ENCODE assay signal across 1 cellular context in genomic region chr12:116465407-116465806, GRCh38.
A peak's percentile ranks its signal among the peaks of the same experiment; 100 is the strongest.
TF ChIP-seq lines count a peak whose summit lies in the region.

No MANE protein-coding gene starts in this region.

TF ChIP-seq in K562, 482 proteins besides CTCF, POLR2A, EP300 and RAD21 (continued from another document and continues in another):
- TF ChIP-seq, protein P1, sequence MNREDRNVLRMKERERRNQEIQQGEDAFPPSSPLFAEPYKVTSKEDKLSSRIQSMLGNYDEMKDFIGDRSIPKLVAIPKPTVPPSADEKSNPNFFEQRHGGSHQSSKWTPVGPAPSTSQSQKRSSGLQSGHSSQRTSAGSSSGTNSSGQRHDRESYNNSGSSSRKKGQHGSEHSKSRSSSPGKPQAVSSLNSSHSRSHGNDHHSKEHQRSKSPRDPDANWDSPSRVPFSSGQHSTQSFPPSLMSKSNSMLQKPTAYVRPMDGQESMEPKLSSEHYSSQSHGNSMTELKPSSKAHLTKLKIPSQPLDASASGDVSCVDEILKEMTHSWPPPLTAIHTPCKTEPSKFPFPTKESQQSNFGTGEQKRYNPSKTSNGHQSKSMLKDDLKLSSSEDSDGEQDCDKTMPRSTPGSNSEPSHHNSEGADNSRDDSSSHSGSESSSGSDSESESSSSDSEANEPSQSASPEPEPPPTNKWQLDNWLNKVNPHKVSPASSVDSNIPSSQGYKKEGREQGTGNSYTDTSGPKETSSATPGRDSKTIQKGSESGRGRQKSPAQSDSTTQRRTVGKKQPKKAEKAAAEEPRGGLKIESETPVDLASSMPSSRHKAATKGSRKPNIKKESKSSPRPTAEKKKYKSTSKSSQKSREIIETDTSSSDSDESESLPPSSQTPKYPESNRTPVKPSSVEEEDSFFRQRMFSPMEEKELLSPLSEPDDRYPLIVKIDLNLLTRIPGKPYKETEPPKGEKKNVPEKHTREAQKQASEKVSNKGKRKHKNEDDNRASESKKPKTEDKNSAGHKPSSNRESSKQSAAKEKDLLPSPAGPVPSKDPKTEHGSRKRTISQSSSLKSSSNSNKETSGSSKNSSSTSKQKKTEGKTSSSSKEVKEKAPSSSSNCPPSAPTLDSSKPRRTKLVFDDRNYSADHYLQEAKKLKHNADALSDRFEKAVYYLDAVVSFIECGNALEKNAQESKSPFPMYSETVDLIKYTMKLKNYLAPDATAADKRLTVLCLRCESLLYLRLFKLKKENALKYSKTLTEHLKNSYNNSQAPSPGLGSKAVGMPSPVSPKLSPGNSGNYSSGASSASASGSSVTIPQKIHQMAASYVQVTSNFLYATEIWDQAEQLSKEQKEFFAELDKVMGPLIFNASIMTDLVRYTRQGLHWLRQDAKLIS (CRISPR knock-in tag; IDR thresholded peaks at IDR 0.05), result no peak
- TF ChIP-seq MCM2 (IDR thresholded peaks at IDR 0.05; ENCODE audit: low read depth) (no peak), ASH1L (IDR thresholded peaks at IDR 0.05; ENCODE audit: borderline replicate concordance, low read depth, partially characterized antibody) (no peak), CBX1 (IDR thresholded peaks at IDR 0.05; ENCODE audit: low read depth) (peak; percentile 72; the same call in 1 of the 2 replicates), CREB5 (CRISPR knock-in tag; IDR thresholded peaks at IDR 0.05) (no peak), PHF20 (IDR thresholded peaks at IDR 0.05; ENCODE audit: partially characterized antibody) (peak; percentile 35), E2F4 (CRISPR knock-in tag; IDR thresholded peaks at IDR 0.05; ENCODE audit: low read depth) (no peak), KHSRP (IDR thresholded peaks at IDR 0.05) (no peak), POLR2AphosphoS2 (IDR thresholded peaks at IDR 0.05; ENCODE audit: low read length) (no peak), MEF2A (IDR thresholded peaks at IDR 0.05; ENCODE audit: control insufficient read depth, low read depth, low read length) (no peak), RBM25 (IDR thresholded peaks at IDR 0.05; ENCODE audit: low read depth, low read length, severe bottlenecking) (peak; percentile 97), ZNF143 (CRISPR knock-in tag; IDR thresholded peaks at IDR 0.05) (no peak), HCFC1 (IDR thresholded peaks at IDR 0.05; ENCODE audit: low read depth, low read length) (no peak), CEBPZ (IDR thresholded peaks at IDR 0.05; ENCODE audit: borderline replicate concordance, low read depth, low read length) (no peak), RUNX1 (IDR thresholded peaks at IDR 0.05; ENCODE audit: low read depth) (no peak), JUN (IDR thresholded peaks at IDR 0.05; ENCODE audit: borderline replicate concordance, low read depth, low read length) (no peak), JUN (CRISPR knock-in tag; IDR thresholded peaks at IDR 0.05; ENCODE audit: borderline replicate concordance) (no peak), ZNF584 (CRISPR knock-in tag; IDR thresholded peaks at IDR 0.05; ENCODE audit: low read depth) (no peak), RCOR1 (IDR thresholded peaks at IDR 0.05; ENCODE audit: borderline replicate concordance in 1 of 2, low read depth in 2 of 2, low read length in 2 of 2) (peak in 1 of 2 experiments; percentile 55; a peak in 1 of 4 replicates), BCOR (IDR thresholded peaks at IDR 0.05) (peak; percentile 94), BMI1 (IDR thresholded peaks at IDR 0.05; ENCODE audit: low read length) (no peak), ESRRA (IDR thresholded peaks at IDR 0.05; ENCODE audit: borderline replicate concordance, low read depth) (peak; percentile 97), CGGBP1 (CRISPR knock-in tag; IDR thresholded peaks at IDR 0.05) (no peak), RBFOX2 (IDR thresholded peaks at IDR 0.05; ENCODE audit: low read depth, low read length) (no peak), CUX1 (CRISPR knock-in tag; IDR thresholded peaks at IDR 0.05) (no peak), TCF3 (CRISPR knock-in tag; IDR thresholded peaks at IDR 0.05) (no peak), ZNF449 (CRISPR knock-in tag; IDR thresholded peaks at IDR 0.05) (no peak)
- TF ChIP-seq, protein P2, sequence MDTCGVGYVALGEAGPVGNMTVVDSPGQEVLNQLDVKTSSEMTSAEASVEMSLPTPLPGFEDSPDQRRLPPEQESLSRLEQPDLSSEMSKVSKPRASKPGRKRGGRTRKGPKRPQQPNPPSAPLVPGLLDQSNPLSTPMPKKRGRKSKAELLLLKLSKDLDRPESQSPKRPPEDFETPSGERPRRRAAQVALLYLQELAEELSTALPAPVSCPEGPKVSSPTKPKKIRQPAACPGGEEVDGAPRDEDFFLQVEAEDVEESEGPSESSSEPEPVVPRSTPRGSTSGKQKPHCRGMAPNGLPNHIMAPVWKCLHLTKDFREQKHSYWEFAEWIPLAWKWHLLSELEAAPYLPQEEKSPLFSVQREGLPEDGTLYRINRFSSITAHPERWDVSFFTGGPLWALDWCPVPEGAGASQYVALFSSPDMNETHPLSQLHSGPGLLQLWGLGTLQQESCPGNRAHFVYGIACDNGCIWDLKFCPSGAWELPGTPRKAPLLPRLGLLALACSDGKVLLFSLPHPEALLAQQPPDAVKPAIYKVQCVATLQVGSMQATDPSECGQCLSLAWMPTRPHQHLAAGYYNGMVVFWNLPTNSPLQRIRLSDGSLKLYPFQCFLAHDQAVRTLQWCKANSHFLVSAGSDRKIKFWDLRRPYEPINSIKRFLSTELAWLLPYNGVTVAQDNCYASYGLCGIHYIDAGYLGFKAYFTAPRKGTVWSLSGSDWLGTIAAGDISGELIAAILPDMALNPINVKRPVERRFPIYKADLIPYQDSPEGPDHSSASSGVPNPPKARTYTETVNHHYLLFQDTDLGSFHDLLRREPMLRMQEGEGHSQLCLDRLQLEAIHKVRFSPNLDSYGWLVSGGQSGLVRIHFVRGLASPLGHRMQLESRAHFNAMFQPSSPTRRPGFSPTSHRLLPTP (IDR thresholded peaks at IDR 0.05; ENCODE audit: borderline replicate concordance, extremely low read depth, insufficient read length), result no peak
- TF ChIP-seq, protein P3, sequence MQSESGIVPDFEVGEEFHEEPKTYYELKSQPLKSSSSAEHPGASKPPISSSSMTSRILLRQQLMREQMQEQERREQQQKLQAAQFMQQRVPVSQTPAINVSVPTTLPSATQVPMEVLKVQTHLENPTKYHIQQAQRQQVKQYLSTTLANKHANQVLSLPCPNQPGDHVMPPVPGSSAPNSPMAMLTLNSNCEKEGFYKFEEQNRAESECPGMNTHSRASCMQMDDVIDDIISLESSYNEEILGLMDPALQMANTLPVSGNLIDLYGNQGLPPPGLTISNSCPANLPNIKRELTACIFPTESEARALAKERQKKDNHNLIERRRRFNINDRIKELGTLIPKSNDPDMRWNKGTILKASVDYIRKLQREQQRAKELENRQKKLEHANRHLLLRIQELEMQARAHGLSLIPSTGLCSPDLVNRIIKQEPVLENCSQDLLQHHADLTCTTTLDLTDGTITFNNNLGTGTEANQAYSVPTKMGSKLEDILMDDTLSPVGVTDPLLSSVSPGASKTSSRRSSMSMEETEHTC (IDR thresholded peaks at IDR 0.05), result no peak
- TF ChIP-seq, protein P4, sequence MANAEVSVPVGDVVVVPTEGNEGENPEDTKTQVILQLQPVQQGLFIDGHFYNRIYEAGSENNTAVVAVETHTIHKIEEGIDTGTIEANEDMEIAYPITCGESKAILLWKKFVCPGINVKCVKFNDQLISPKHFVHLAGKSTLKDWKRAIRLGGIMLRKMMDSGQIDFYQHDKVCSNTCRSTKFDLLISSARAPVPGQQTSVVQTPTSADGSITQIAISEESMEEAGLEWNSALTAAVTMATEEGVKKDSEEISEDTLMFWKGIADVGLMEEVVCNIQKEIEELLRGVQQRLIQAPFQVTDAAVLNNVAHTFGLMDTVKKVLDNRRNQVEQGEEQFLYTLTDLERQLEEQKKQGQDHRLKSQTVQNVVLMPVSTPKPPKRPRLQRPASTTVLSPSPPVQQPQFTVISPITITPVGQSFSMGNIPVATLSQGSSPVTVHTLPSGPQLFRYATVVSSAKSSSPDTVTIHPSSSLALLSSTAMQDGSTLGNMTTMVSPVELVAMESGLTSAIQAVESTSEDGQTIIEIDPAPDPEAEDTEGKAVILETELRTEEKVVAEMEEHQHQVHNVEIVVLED (CRISPR knock-in tag; IDR thresholded peaks at IDR 0.05), result no peak
